In genomic region chr15:101500865-101501551, GRCh38 we compare ENCODE assay signal across 12 cellular contexts. TPM values are rescaled to one million over a fixed set of nuclear protein-coding genes. Genes with fewer than 3 reads are reported as not detected.
A peak's percentile ranks its signal among the peaks of the same experiment; 100 is the strongest.
DNase-seq lines count a peak whose midpoint lies in the region; FAIRE-seq and TF ChIP-seq lines count a peak whose summit lies in the region.
"Had no signal": no experiment of that assay in that cellular context is flagged by ENCODE, and none has a peak within 500 bp of the region (broad histone marks: within the 10 kb centered on the region; RNA-seq: fewer than 3 reads in every experiment).

No MANE protein-coding gene starts in this region.

- BruUV-seq in MCF 10A (replicated peaks; lab: Mats Ljungman, UMichigan) = no TSS peak

- H3K4me1 Mint-ChIP-seq in nephron progenitor cell (peaks cover 72% of the 10 kb centered on the region), MCF 10A (ENCODE audit: insufficient read depth, unreplicated experiment) (peaks cover 14% of the 10 kb centered on the region)

- peaks cover 24% of the 10 kb centered on the region for H3K27me3 Mint-ChIP-seq in nephron progenitor cell (ENCODE audit: low read depth, poor library complexity)
- peaks cover 22% of the 10 kb centered on the region for H3K27me3 Mint-ChIP-seq in MCF 10A (ENCODE audit: insufficient read depth, unreplicated experiment)

- H3K9me2 ChIP-seq in Karpas-422 (replicated peaks; ENCODE audit: insufficient read depth, low read length) = no peaks in the 10 kb centered on the region

- CTCF ChIA-PET in MCF 10A (lab: Yijun Ruan, JAX) = interaction anchor here (0.6 to 1.9 kb wide), 7 partner anchors 10 to 493 kb away, joined by 3 to 5 read pairs (median 3); no protein-coding TSS in a partner anchor

- no peak overlapping the region for H2AFZ ChIP-seq in Karpas-422 (ENCODE audit: low read length)

- TF ChIP-seq CTCF in nephron progenitor cell (IDR thresholded peaks at IDR 0.05) = no peak
- TF ChIP-seq CTCF in MCF 10A (IDR thresholded peaks at IDR 0.05; ENCODE audit: unreplicated experiment) = no peak

- no peaks in the 10 kb centered on the region for H3K9me3 ChIP-seq in Karpas-422 (ENCODE audit: low read length)
- H3K9me3 ChIP-seq: adrenal gland had no signal

- no peaks in the 10 kb centered on the region for H3K79me2 ChIP-seq in Karpas-422 (ENCODE audit: low read length)

- H3K27ac ChIP-seq in Karpas-422 (ENCODE audit: low read length) = no peak overlapping the region

- intact Hi-C loops in MCF 10A (cut with micrococcal nuclease) = loop anchor here (5.0 kb wide), 1 partner anchor 204 kb away; the partner anchor contains the start of gene SNRPA1

- H3K27me3 ChIP-seq in Karpas-422 (ENCODE audit: low read length) = no peaks in the 10 kb centered on the region

- DNase-seq in GM12891 (ENCODE audit: insufficient read length, low spot score) (no peak), Karpas-422 (no peak), erythroblast (lab: John Stamatoyannopoulos, UW) (peak; percentile 46 to 64), nephron progenitor cell (no peak), germinal center (ENCODE audit: low spot score) (no peak), HuH-7 (ENCODE audit: low spot score) (no peak), MCF 10A (ENCODE audit: unreplicated experiment) (no peak)
- DNase-seq in stimulated activated naive CD4-positive, alpha-beta T cell treated with Interleukin-2 at 50 U/mL for 16 hours (lab: John Stamatoyannopoulos, UW) = no peak

- H3K9ac ChIP-seq in Karpas-422 (ENCODE audit: low read length) = 0 out of 2 replicates have a peak overlapping the region, but pooled peaks have one; percentile 28

- no peak overlapping the region for H3K4me3 ChIP-seq in Karpas-422 (ENCODE audit: low read length)
- H3K4me3 ChIP-seq: adrenal gland had no signal

- no peak for FAIRE-seq in GM12891 (lab: Jason Lieb, UNC)
- FAIRE-seq: endometrium had no signal

- no peaks in the 10 kb centered on the region for H3K9me3 Mint-ChIP-seq in nephron progenitor cell
- H3K9me3 Mint-ChIP-seq in MCF 10A (ENCODE audit: unreplicated experiment) = no peaks in the 10 kb centered on the region
- H3K9me3 Mint-ChIP-seq: activated CD4-positive, alpha-beta memory T cell treated with anti-CD3 and anti-CD28 coated beads, Interleukin-2, amount 10 ng/mL, durations not matched to agents 7 days and 5 days; naive thymus-derived CD8-positive, alpha-beta T cell had no signal

- H3K4me1 ChIP-seq in Karpas-422 (ENCODE audit: low read length) = peaks cover 4% of the 10 kb centered on the region; the same call in 1 of the 2 replicates

- peak overlapping the region; percentile 53 for H3K4me2 ChIP-seq in Karpas-422 (ENCODE audit: low read depth, low read length, poor library complexity, severe bottlenecking)

- H3K36me3 Mint-ChIP-seq in nephron progenitor cell (ENCODE audit: low read depth) = no peaks in the 10 kb centered on the region
- H3K36me3 Mint-ChIP-seq in MCF 10A (ENCODE audit: insufficient read depth, unreplicated experiment) = peaks cover 5% of the 10 kb centered on the region

- H3K4me3 Mint-ChIP-seq in nephron progenitor cell (no peak overlapping the region), MCF 10A (ENCODE audit: unreplicated experiment) (no peak overlapping the region)

- no peak for TF ChIP-seq POLR2A in GM12891 (IDR thresholded peaks at IDR 0.05; ENCODE audit: low read depth, low read length)
- no peak for TF ChIP-seq POLR2A in erythroblast (IDR thresholded peaks at IDR 0.05; ENCODE audit: low read length)

- no peaks in the 10 kb centered on the region for H3K36me3 ChIP-seq in Karpas-422 (ENCODE audit: insufficient read depth, low read length)
- H3K36me3 ChIP-seq: adrenal gland had no signal

- POLR2A ChIA-PET in MCF 10A (lab: Yijun Ruan, JAX) = interaction anchor here (1.0 to 2.9 kb wide), 3 partner anchors 182 to 206 kb away, joined by 3 to 10 read pairs (median 3); partner anchors contain the start of gene SNRPA1

- H3K27ac Mint-ChIP-seq in nephron progenitor cell (peak overlapping the region; percentile 62), MCF 10A (ENCODE audit: low read depth, unreplicated experiment) (no peak overlapping the region)
- H3K27ac Mint-ChIP-seq: activated CD4-positive, alpha-beta memory T cell treated with anti-CD3 and anti-CD28 coated beads, Interleukin-2, amount 10 ng/mL, durations not matched to agents 7 days and 5 days had no signal

- H4K20me1 ChIP-seq in Karpas-422 (ENCODE audit: insufficient read depth, low read depth, low read length) = no peaks in the 10 kb centered on the region

TF ChIP-seq in GM12891, 5 proteins besides CTCF, POLR2A, EP300 and RAD21:
- TF ChIP-seq PAX5 (IDR thresholded peaks at IDR 0.05; ENCODE audit: insufficient read depth, low read length, severe bottlenecking) (no peak), SPI1 (IDR thresholded peaks at IDR 0.05; ENCODE audit: low read depth, low read length) (0 out of 2 replicates have a peak, but pooled peaks have one; percentile 21)

RNA-seq across cellular contexts. Expression of gene PCSK6, which starts 11.5 kb away (rescaled TPM):
- 1.4 TPM for polyA plus RNA-seq in GM12891 (2012; ENCODE audit: low read depth, missing spikeins)
- total RNA-seq in Karpas-422 (2014; rRNA removed; shearing (Covaris generic); ENCODE audit: low replicate concordance) = 0.19 TPM in 1 of 2 replicates, not detected in the other
- total RNA-seq in MCF 10A (2022) = 29.8 and 30.8 TPM in 2 replicates

Comparison
In these comparisons a context has a peak if more than half of its experiments do, and no peak if none do; other contexts are left out.
1. DNase-seq: peak in erythroblast (2 of 2); none in GM12891 (single experiment), Karpas-422 (single experiment), nephron progenitor cell (single experiment), germinal center (single experiment), stimulated activated naive CD4-positive, alpha-beta T cell treated with Interleukin-2 at 50 U/mL for 16 hours (single experiment), HuH-7 (single experiment) and MCF 10A (single experiment).
2. RNA of gene PCSK6, which starts 11.5 kb away (total RNA-seq): 29.8 to 30.8 TPM in MCF 10A; 0.19 TPM in Karpas-422; every median in the first group is over 10 times any median in the second.